In the genomic region with DNA sequence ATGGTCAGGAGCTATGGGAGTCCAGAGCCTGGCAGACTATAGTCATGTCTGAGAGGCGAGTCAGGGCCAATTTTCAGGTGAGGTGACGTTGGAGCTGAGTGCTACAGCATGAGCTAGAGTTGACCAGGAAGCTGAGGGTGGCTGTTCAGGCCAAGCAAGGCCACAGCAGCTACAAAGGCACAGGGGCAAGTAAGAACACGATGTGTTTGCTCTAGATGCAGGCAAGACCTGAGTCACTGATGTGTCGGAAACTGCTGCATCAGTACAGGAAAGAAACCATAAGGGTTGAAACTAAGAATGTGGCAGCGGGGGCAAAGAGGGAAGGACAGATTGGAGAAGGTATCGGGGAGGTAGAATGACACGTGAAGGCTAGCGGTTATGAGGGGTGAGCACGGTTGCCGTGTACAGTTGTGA, we compare ENCODE assay signal across 10 cellular contexts. TPM values are rescaled to one million over a fixed set of nuclear protein-coding genes. Genes with fewer than 3 reads are reported as not detected.
A peak's percentile ranks its signal among the peaks of the same experiment; 100 is the strongest.
DNase-seq lines count a peak whose midpoint lies in the region; ATAC-seq lines count a peak whose summit lies in the region.
"Had no signal": no experiment of that assay in that cellular context is flagged by ENCODE, and none has a peak within 500 bp of the region (broad histone marks: within the 10 kb centered on the region; RNA-seq: fewer than 3 reads in every experiment).

No MANE protein-coding gene starts in this region.

- H3K36me3 ChIP-seq in esophagus (ENCODE audit: control insufficient read depth in 2 of 2, insufficient read depth in 2 of 2, low read length in 1 of 2) = no peaks in the 10 kb centered on the region

- CTCF ChIA-PET in activated CD4-positive, alpha-beta T cell treated with anti-CD3 and anti-CD28 coated beads for 36 hours (lab: Charles Lee) = interaction anchor here (0.6 to 10.3 kb wide), 12 partner anchors 9 to 324 kb away, joined by 3 to 138 read pairs (median 4); partner anchors contain the start of genes PGAM1, RRP12 and ZFYVE27

- no peaks in the 10 kb centered on the region for H3K27me3 Mint-ChIP-seq in activated CD4-positive, alpha-beta T cell treated with anti-CD3 and anti-CD28 coated beads for 36 hours

- no peaks in the 10 kb centered on the region for H3K9me3 ChIP-seq in esophagus (ENCODE audit: control insufficient read depth in 2 of 2, insufficient read depth in 1 of 2, low read depth in 1 of 2, low read length in 1 of 2)

- POLR2A ChIA-PET in activated CD4-positive, alpha-beta T cell treated with anti-CD3 and anti-CD28 coated beads for 36 hours (lab: Charles Lee) = interaction anchor here (0.9 to 3.9 kb wide), 6 partner anchors 10 to 236 kb away, joined by 3 to 41 read pairs (median 14); partner anchors contain the start of gene RRP12

- peak; percentile 72 for ATAC-seq in activated CD4-positive, alpha-beta T cell treated with anti-CD3 and anti-CD28 coated beads for 36 hours
- peak; percentile 77 to 78 for ATAC-seq in activated CD4-positive, CD25-positive, alpha-beta regulatory T cell treated with anti-CD3 and anti-CD28 coated beads, Interleukin-2, amount 50 U/mL, for 24 hours
- ATAC-seq in HG03432 (IDR thresholded peaks at IDR 0.05; ENCODE audit: unreplicated experiment) = no peak

- 45 to 61% methylated on average over 10 of the region's 10 CpGs for WGBS in esophagus, 2 donors

- peak; percentile 85 for DNase-seq in activated CD4-positive, alpha-beta T cell treated with anti-CD3 and anti-CD28 coated beads for 36 hours
- no peak for DNase-seq in activated CD4-positive, alpha-beta T cell treated with anti-CD3 and anti-CD28 coated beads for 1 hour
- peak; percentile 79 for DNase-seq in stimulated activated CD8-positive, alpha-beta memory T cell treated with anti-CD3 and anti-CD28 coated beads, Interleukin-4, amount 100 ng/mL, for 48 hours
- DNase-seq in Ammon's horn (ENCODE audit: low spot score) = no peak
- no peak for DNase-seq in NCI-H1417 (lab: John Stamatoyannopoulos, UW)
- DNase-seq: HCEC 1CT, KBM-7 had no signal

- H3K4me3 ChIP-seq in esophagus (ENCODE audit: low read depth in 1 of 2, low read length in 2 of 2) = no peak overlapping the region

- peak overlapping the region; percentile 94 to 95 for H3K27ac ChIP-seq in esophagus (ENCODE audit: low read depth in 2 of 2, low read length in 1 of 2)

- peak overlapping the region; percentile 37 for H3K4me3 Mint-ChIP-seq in activated CD4-positive, alpha-beta T cell treated with anti-CD3 and anti-CD28 coated beads for 36 hours

- no peaks in the 10 kb centered on the region for H3K36me3 Mint-ChIP-seq in activated CD4-positive, alpha-beta T cell treated with anti-CD3 and anti-CD28 coated beads for 36 hours (ENCODE audit: low read depth)

- no peaks in the 10 kb centered on the region for H3K27me3 ChIP-seq in esophagus (ENCODE audit: control insufficient read depth in 1 of 2, insufficient read depth in 2 of 2, low read length in 2 of 2)

- intact Hi-C loops in activated CD4-positive, alpha-beta T cell treated with anti-CD3 and anti-CD28 coated beads for 36 hours (cut with DNase I, micrococcal nuclease) = loop anchor here in 1 of 2 experiments (1.0 to 10.0 kb wide), 4 partner anchors 10 to 828 kb away; partner anchors contain the start of genes EXOSC1, RRP12, TM9SF3 and ZDHHC16

- H3K4me1 ChIP-seq in esophagus (ENCODE audit: control insufficient read depth in 2 of 2, insufficient read depth in 2 of 2, low read length in 1 of 2) = peaks cover 0 to 5% of the 10 kb centered on the region in 2 donors

- H3K27ac Mint-ChIP-seq in activated CD4-positive, alpha-beta T cell treated with anti-CD3 and anti-CD28 coated beads for 36 hours = peak overlapping the region; percentile 87

- no peaks in the 10 kb centered on the region for H3K9me3 Mint-ChIP-seq in activated CD4-positive, alpha-beta T cell treated with anti-CD3 and anti-CD28 coated beads for 36 hours (ENCODE audit: low read depth)

- peaks cover 52% of the 10 kb centered on the region for H3K4me1 Mint-ChIP-seq in activated CD4-positive, alpha-beta T cell treated with anti-CD3 and anti-CD28 coated beads for 36 hours

RNA-seq across cellular contexts. Expression of gene RRP12, which starts 11.8 kb away (rescaled TPM):
- 10 to 100 TPM; 45.9 to 49.4 TPM for total RNA-seq in activated CD4-positive, alpha-beta T cell treated with anti-CD3 and anti-CD28 coated beads for 36 hours
- polyA plus RNA-seq in esophagus = 10 to 100 TPM; 11.8 to 13.7 TPM

RNA-seq across cellular contexts. Expression of gene PGAM1, which starts 13.1 kb away (rescaled TPM):
- 1,000 to 10,000 TPM; 1,151 to 1,499 TPM for total RNA-seq in activated CD4-positive, alpha-beta T cell treated with anti-CD3 and anti-CD28 coated beads for 36 hours
- 100 to 1,000 TPM in 1 of 2 donors, 10 to 100 TPM in 1; 72.5 to 354 TPM for polyA plus RNA-seq in esophagus

RNA-seq across cellular contexts. Expression of gene EXOSC1, which starts 32.9 kb away (rescaled TPM):
- 10 to 100 TPM; 52.3 to 54.2 TPM for total RNA-seq in activated CD4-positive, alpha-beta T cell treated with anti-CD3 and anti-CD28 coated beads for 36 hours
- polyA plus RNA-seq in esophagus = 10 to 100 TPM; 28.8 to 32.4 TPM

RNA-seq across cellular contexts. Expression of gene ZDHHC16, which starts 33.1 kb away (rescaled TPM):
- 10 to 100 TPM; 34.6 to 42.8 TPM for total RNA-seq in activated CD4-positive, alpha-beta T cell treated with anti-CD3 and anti-CD28 coated beads for 36 hours
- 10 to 100 TPM; 18.1 to 20.5 TPM for polyA plus RNA-seq in esophagus

Comparison
In these comparisons a context has a peak if more than half of its experiments do, and no peak if none do; other contexts are left out.
1. DNase-seq: peak in activated CD4-positive, alpha-beta T cell treated with anti-CD3 and anti-CD28 coated beads for 36 hours (single experiment) and stimulated activated CD8-positive, alpha-beta memory T cell treated with anti-CD3 and anti-CD28 coated beads, Interleukin-4, amount 100 ng/mL, for 48 hours (single experiment); none in activated CD4-positive, alpha-beta T cell treated with anti-CD3 and anti-CD28 coated beads for 1 hour (single experiment), Ammon's horn (single experiment) and NCI-H1417 (0 of 3).